Comparison of ENCODE assay signal across 23 cellular contexts in genomic region chrX:98067611-98068010, GRCh38.
A peak's percentile ranks its signal among the peaks of the same experiment; 100 is the strongest.
DNase-seq lines count a peak whose midpoint lies in the region; ATAC-seq and TF ChIP-seq lines count a peak whose summit lies in the region.
"Had no signal": no experiment of that assay in that cellular context is flagged by ENCODE, and none has a peak within 500 bp of the region (broad histone marks: within the 10 kb centered on the region; RNA-seq: fewer than 3 reads in every experiment).

No MANE protein-coding gene starts in this region.

- ATAC-seq in esophagus mucosa (no peak), HG02642 (IDR thresholded peaks at IDR 0.05; ENCODE audit: poor library complexity, unreplicated experiment) (no peak)
- ATAC-seq: gastroesophageal sphincter; GM23338; left colon; right cardiac atrium; stimulated activated memory B cell treated with anti-CD40 and anti-IgM and Interleukin-4, amounts not matched to agents 10 μg/mL and 1 μg/mL and 100 μg/mL, for 72 hours; T-helper 17 cell had no signal

- CTCF ChIA-PET in AG04450 (lab: Charles Lee) = no interaction called here

- no CpG with 5 or more reads among the region's 3 CpGs for WGBS in mesodermal cell (ENCODE audit: insufficient coverage in 2 of 2), 2 experiments

- DNase-seq in AG04450 (ENCODE audit: low read depth, low spot score) (peak; percentile 8), HT1080 (ENCODE audit: low read depth) (peak; percentile 1), choroid plexus epithelial cell (ENCODE audit: low read depth) (peak; percentile 61), H4 (ENCODE audit: low spot score) (no peak), hepatic stellate cell (ENCODE audit: low spot score) (no peak)
- DNase-seq: activated CD4-positive, alpha-beta memory T cell treated with anti-CD3 and anti-CD28 coated beads for 36 hours; activated naive CD4-positive, alpha-beta T cell; anterior cingulate cortex; DND-41; left colon; NCI-H2171 treated with DMSO at 0.1 percent for 48 hours; NCI-H69; right cardiac atrium; stimulated activated CD4-positive, alpha-beta T cell treated with anti-CD3 and anti-CD28 coated beads, Interleukin-15, amount 100 ng/mL, for 24 hours; T-helper 17 cell had no signal

- H3K4me3 ChIP-seq in AG04450 (ENCODE audit: low read depth, low read length) (no peak overlapping the region), choroid plexus epithelial cell (ENCODE audit: low read depth, low read length) (no peak overlapping the region), mesodermal cell (ENCODE audit: extremely low read depth, insufficient read depth, low read length, poor library complexity, severe bottlenecking) (no peak overlapping the region)
- H3K4me3 ChIP-seq: coronary artery, gastroesophageal sphincter, GM23338, thoracic aorta had no signal

- H3K4me1 ChIP-seq in mesodermal cell (ENCODE audit: control insufficient read depth, insufficient read depth, low read length, poor library complexity, severe bottlenecking) = peaks cover 18% of the 10 kb centered on the region
- H3K4me1 ChIP-seq: gastroesophageal sphincter had no signal

- H3K27ac ChIP-seq in AG04450 (ENCODE audit: low read depth, low read length) (no peak overlapping the region), mesodermal cell (ENCODE audit: low read depth, low read length, severe bottlenecking) (peak overlapping the region; percentile 46)
- H3K27ac ChIP-seq: coronary artery, gastroesophageal sphincter, thoracic aorta had no signal

- POLR2A ChIA-PET in AG04450 (lab: Yijun Ruan, JAX) = no interaction called here

- H3K9me3 ChIP-seq in AG04450 (ENCODE audit: control insufficient read depth, insufficient read depth, low read length) (no peaks in the 10 kb centered on the region), mesodermal cell (ENCODE audit: control insufficient read depth, low read length) (no peaks in the 10 kb centered on the region)
- H3K9me3 ChIP-seq: gastroesophageal sphincter, thoracic aorta had no signal

- no peaks in the 10 kb centered on the region for H3K36me3 ChIP-seq in mesodermal cell (ENCODE audit: control insufficient read depth, insufficient read depth, low read length)
- H3K36me3 ChIP-seq: gastroesophageal sphincter, thoracic aorta had no signal

- no peak for TF ChIP-seq CTCF in AG04450 (IDR thresholded peaks at IDR 0.05; ENCODE audit: low read depth, low read length)
- no peak for TF ChIP-seq CTCF in choroid plexus epithelial cell (conservative IDR thresholded peaks at IDR 0.05; ENCODE audit: low read depth, low read length)

- no peaks in the 10 kb centered on the region for H3K27me3 ChIP-seq in AG04450 (ENCODE audit: control insufficient read depth, insufficient read depth, low read length)
- H3K27me3 ChIP-seq: gastroesophageal sphincter had no signal

Comparison
In these comparisons a context has a peak if more than half of its experiments do, and no peak if none do; other contexts are left out.
1. DNase-seq: peak in AG04450 (single experiment), HT1080 (single experiment) and choroid plexus epithelial cell (single experiment); none in H4 (single experiment) and hepatic stellate cell (single experiment).